Comparison of ENCODE assay signal across 17 cellular contexts in genomic region chr17:78659546-78659945, GRCh38.
DNase-seq lines count a peak whose midpoint lies in the region; FAIRE-seq and TF ChIP-seq lines count a peak whose summit lies in the region.
"Had no signal": no experiment of that assay in that cellular context is flagged by ENCODE, and none has a peak within 500 bp of the region (broad histone marks: within the 10 kb centered on the region; RNA-seq: fewer than 3 reads in every experiment).

No MANE protein-coding gene starts in this region.

- no peak overlapping the region for H3K18ac ChIP-seq in neuronal stem cell (ENCODE audit: low read length)

- BruUV-seq in MCF 10A (replicated peaks; lab: Mats Ljungman, UMichigan): no TSS peak

- no peak for TF ChIP-seq EP300 in sigmoid colon (IDR thresholded peaks at IDR 0.05)

- H3K4me3 ChIP-seq in breast epithelium (no peak overlapping the region), neuronal stem cell (ENCODE audit: low read length in 2 of 2) (no peak overlapping the region), sigmoid colon (no peak overlapping the region), thyroid gland (replicated peaks in 1 of 3) (no peak overlapping the region)
- H3K4me3 ChIP-seq: BLaER1 treated with 17β-estradiol and CSF1 and Interleukin-3, amounts not matched to agents 10 nM and 100 nM had no signal

- CTCF ChIA-PET in MCF 10A (lab: Yijun Ruan, JAX): no interaction called here

- H2BK120ac ChIP-seq in neuronal stem cell (ENCODE audit: low read depth, low read length): no peak overlapping the region

- TF ChIP-seq CTCF in MCF 10A (IDR thresholded peaks at IDR 0.05; ENCODE audit: unreplicated experiment): no peak
- TF ChIP-seq CTCF in breast epithelium (IDR thresholded peaks at IDR 0.05): no peak
- no peak for TF ChIP-seq CTCF in sigmoid colon (IDR thresholded peaks at IDR 0.05)
- no peak for TF ChIP-seq CTCF in thyroid gland (IDR thresholded peaks at IDR 0.05)

- H3K27me3 Mint-ChIP-seq in MCF 10A (ENCODE audit: insufficient read depth, unreplicated experiment): no peaks in the 10 kb centered on the region
- H3K27me3 Mint-ChIP-seq: B cell had no signal

- H2BK15ac ChIP-seq in neuronal stem cell (ENCODE audit: low read length): no peak overlapping the region

- DNase-seq in MCF 10A (ENCODE audit: unreplicated experiment) (no peak), breast epithelium (ENCODE audit: low spot score in 2 of 2) (no peak), neuronal stem cell (ENCODE audit: low spot score) (no peak), sigmoid colon (peak; percentile 26), thyroid gland (no peak), NCI-H187 treated with DMSO at 0.1 percent for 48 hours (lab: John Stamatoyannopoulos, UW) (no peak), NCI-H2107 (lab: John Stamatoyannopoulos, UW) (no peak), GM12891 (ENCODE audit: insufficient read length, low spot score) (no peak)
- DNase-seq: Calu3; CD8-positive, alpha-beta T cell; DMS79 treated with DMSO at 0.1 percent for 48 hours; GF-D8; H9 had no signal

- POLR2A ChIA-PET in MCF 10A (lab: Yijun Ruan, JAX): no interaction called here

- no peak overlapping the region for H2BK5ac ChIP-seq in neuronal stem cell (ENCODE audit: low read length)

- H4K91ac ChIP-seq in neuronal stem cell (ENCODE audit: low read depth, low read length, poor library complexity): no peak overlapping the region

- H3K9me3 ChIP-seq in breast epithelium: no peaks in the 10 kb centered on the region
- H3K9me3 ChIP-seq in neuronal stem cell (replicated peaks in 1 of 2; ENCODE audit: control insufficient read depth in 2 of 2, insufficient read depth in 1 of 2, low read depth in 1 of 2, low read length in 2 of 2): no peaks in the 10 kb centered on the region
- H3K9me3 ChIP-seq in sigmoid colon: no peaks in the 10 kb centered on the region
- H3K9me3 ChIP-seq in thyroid gland: no peaks in the 10 kb centered on the region

- WGBS in neuronal stem cell (ENCODE audit: extremely low coverage in 2 of 2, insufficient read length in 2 of 2, insufficient replicate concordance in 1 of 2), 2 donors: no CpG with 5 or more reads among the region's 12 CpGs
- WGBS in sigmoid colon, 2 donors: 95 to 96% methylated on average over 12 of the region's 12 CpGs
- 95 to 96% methylated on average over 12 of the region's 12 CpGs for WGBS in thyroid gland, 2 donors

- H3K79me1 ChIP-seq in neuronal stem cell (ENCODE audit: low read depth, low read length): peaks cover 4% of the 10 kb centered on the region

- H3K36me3 ChIP-seq in breast epithelium: no peaks in the 10 kb centered on the region
- no peaks in the 10 kb centered on the region for H3K36me3 ChIP-seq in neuronal stem cell (replicated peaks in 1 of 2; ENCODE audit: control insufficient read depth in 2 of 2, insufficient read depth in 2 of 2, low read length in 2 of 2)
- H3K36me3 ChIP-seq in sigmoid colon: no peaks in the 10 kb centered on the region
- no peaks in the 10 kb centered on the region for H3K36me3 ChIP-seq in thyroid gland
- H3K36me3 ChIP-seq: BLaER1 treated with 17β-estradiol and CSF1 and Interleukin-3, amounts not matched to agents 10 nM and 100 nM had no signal

- H3K9ac ChIP-seq in neuronal stem cell (ENCODE audit: low read depth, low read length, poor library complexity): no peak overlapping the region
- H3K9ac ChIP-seq: BLaER1 treated with 17β-estradiol and CSF1 and Interleukin-3, amounts not matched to agents 10 nM and 100 nM had no signal

- TF ChIP-seq POLR2A in breast epithelium (IDR thresholded peaks at IDR 0.05) (no peak), sigmoid colon (IDR thresholded peaks at IDR 0.05) (no peak), thyroid gland (IDR thresholded peaks at IDR 0.05) (no peak), GM12891 (IDR thresholded peaks at IDR 0.05; ENCODE audit: low read depth, low read length) (no peak)

- peak overlapping the region; percentile 5 for H3K27ac Mint-ChIP-seq in MCF 10A (ENCODE audit: low read depth, unreplicated experiment)
- H3K27ac Mint-ChIP-seq: B cell; CD8-positive, alpha-beta T cell; H9 had no signal

- H3K23ac ChIP-seq in neuronal stem cell (ENCODE audit: low read depth, low read length, poor library complexity): no peak overlapping the region

- H3K27ac ChIP-seq in breast epithelium (no peak overlapping the region), neuronal stem cell (replicated peaks; ENCODE audit: low read length) (no peak overlapping the region), sigmoid colon (no peak overlapping the region), thyroid gland (peak overlapping the region in 2 of 3 donors; percentile 92 to 95)
- H3K27ac ChIP-seq: BLaER1 treated with 17β-estradiol and CSF1 and Interleukin-3, amounts not matched to agents 10 nM and 100 nM had no signal

- no peaks in the 10 kb centered on the region for H3K4me1 ChIP-seq in breast epithelium
- H3K4me1 ChIP-seq in neuronal stem cell (ENCODE audit: control insufficient read depth in 2 of 2, insufficient read depth in 1 of 2, low read depth in 1 of 2, low read length in 2 of 2): peaks cover 0 to 1% of the 10 kb centered on the region in 2 donors
- no peaks in the 10 kb centered on the region for H3K4me1 ChIP-seq in sigmoid colon
- peaks cover 24 to 26% of the 10 kb centered on the region in 2 donors for H3K4me1 ChIP-seq in thyroid gland

- H3K27me3 ChIP-seq in breast epithelium: no peaks in the 10 kb centered on the region
- no peaks in the 10 kb centered on the region for H3K27me3 ChIP-seq in neuronal stem cell (ENCODE audit: control insufficient read depth in 3 of 3, insufficient read depth in 3 of 3, low read depth in 1 of 3, low read length in 3 of 3)
- H3K27me3 ChIP-seq in sigmoid colon: no peaks in the 10 kb centered on the region
- H3K27me3 ChIP-seq in thyroid gland: no peaks in the 10 kb centered on the region
- H3K27me3 ChIP-seq: BLaER1 treated with 17β-estradiol and CSF1 and Interleukin-3, amounts not matched to agents 10 nM and 100 nM had no signal

- no peak overlapping the region for H4K8ac ChIP-seq in neuronal stem cell (ENCODE audit: low read depth, low read length)

- H3K9me3 Mint-ChIP-seq in MCF 10A (ENCODE audit: unreplicated experiment): no peaks in the 10 kb centered on the region
- H3K9me3 Mint-ChIP-seq: CD8-positive, alpha-beta T cell; H9 had no signal

- no peak overlapping the region for H3K4me2 ChIP-seq in neuronal stem cell (ENCODE audit: insufficient read depth, low read length, poor library complexity, severe bottlenecking)
- H3K4me2 ChIP-seq: BLaER1 treated with 17β-estradiol and CSF1 and Interleukin-3, amounts not matched to agents 10 nM and 100 nM had no signal

- H2AK5ac ChIP-seq in neuronal stem cell (ENCODE audit: low read depth, low read length): no peak overlapping the region

- no peak overlapping the region for H2AFZ ChIP-seq in neuronal stem cell (ENCODE audit: low read length)

- no peak overlapping the region for H2BK12ac ChIP-seq in neuronal stem cell (ENCODE audit: low read length)

- peak overlapping the region; percentile 82 for H3K14ac ChIP-seq in neuronal stem cell (ENCODE audit: low read length)

- no peaks in the 10 kb centered on the region for H3K36me3 Mint-ChIP-seq in MCF 10A (ENCODE audit: insufficient read depth, unreplicated experiment)
- H3K36me3 Mint-ChIP-seq: CD8-positive, alpha-beta T cell had no signal

- H3K4me1 Mint-ChIP-seq in MCF 10A (ENCODE audit: insufficient read depth, unreplicated experiment): peaks cover 11% of the 10 kb centered on the region
- H3K4me1 Mint-ChIP-seq: B cell, H9 had no signal

- intact Hi-C loops in MCF 10A (cut with micrococcal nuclease): no loop called here
- intact Hi-C loops in breast epithelium (cut with DNase I; ENCODE audit: low total_unique reads): no loop called here
- intact Hi-C loops in sigmoid colon (cut with DNase I): no loop called here
- intact Hi-C loops in thyroid gland (cut with DNase I): no loop called here

- no peak overlapping the region for H3K4ac ChIP-seq in neuronal stem cell (ENCODE audit: low read length)

- no peak for FAIRE-seq in GM12891 (lab: Jason Lieb, UNC)
- FAIRE-seq: GM19239, H1 had no signal

- H3K4me3 Mint-ChIP-seq in MCF 10A (ENCODE audit: unreplicated experiment): no peak overlapping the region
- H3K4me3 Mint-ChIP-seq: B cell; CD8-positive, alpha-beta T cell; H9 had no signal

TF ChIP-seq in GM12891, 5 proteins besides CTCF, POLR2A, EP300 and RAD21:
- TF ChIP-seq TAF1 (IDR thresholded peaks at IDR 0.05; ENCODE audit: low read depth, low read length) (no peak), POU2F2 (IDR thresholded peaks at IDR 0.05; ENCODE audit: low read depth, low read length) (no peak), POLR2AphosphoS5 (IDR thresholded peaks at IDR 0.05; ENCODE audit: low read depth, low read length) (no peak)

Comparison
In these comparisons a context has a peak if more than half of its experiments do, and no peak if none do; other contexts are left out.
1. H3K27ac ChIP-seq: peak in thyroid gland (2 of 3); none in breast epithelium (0 of 2), neuronal stem cell (single experiment) and sigmoid colon (0 of 4).